In genomic region chrX:33324099-33324498, GRCh38 we compare ENCODE assay signal across 26 cellular contexts.
DNase-seq lines count a peak whose midpoint lies in the region; ATAC-seq and TF ChIP-seq lines count a peak whose summit lies in the region.
"Had no signal": no experiment of that assay in that cellular context is flagged by ENCODE, and none has a peak within 500 bp of the region (broad histone marks: within the 10 kb centered on the region; RNA-seq: fewer than 3 reads in every experiment).

No MANE protein-coding gene starts in this region.

- H3K9ac ChIP-seq in mammary epithelial cell (ENCODE audit: insufficient read depth, low read length), result no peak overlapping the region
- H3K9ac ChIP-seq: BLaER1 treated with 17β-estradiol and CSF1 and Interleukin-3, amounts not matched to agents 10 nM and 100 nM had no signal

- no peaks in the 10 kb centered on the region for H3K36me3 Mint-ChIP-seq in activated naive CD8-positive, alpha-beta T cell treated with anti-CD3 and anti-CD28 coated beads, Interleukin-2, amount 50 U/mL, for 24 hours (ENCODE audit: low read depth)
- H3K36me3 Mint-ChIP-seq: natural killer cell treated with Interleukin-12 subunit alpha and Interleukin-12 subunit beta and Interleukin-15 and Interleukin-18, amount 100 ng/mL, for 72 hours had no signal

- H3K27ac Mint-ChIP-seq in activated naive CD8-positive, alpha-beta T cell treated with anti-CD3 and anti-CD28 coated beads, Interleukin-2, amount 50 U/mL, for 24 hours, result no peak overlapping the region
- H3K27ac Mint-ChIP-seq: activated CD4-positive, alpha-beta T cell treated with anti-CD3 and anti-CD28 coated beads for 36 hours; activated naive CD4-positive, alpha-beta T cell treated with anti-CD3 and anti-CD28 coated beads for 36 hours; natural killer cell treated with Interleukin-12 subunit alpha and Interleukin-12 subunit beta and Interleukin-15 and Interleukin-18, amount 100 ng/mL, for 72 hours had no signal

- ATAC-seq in right cardiac atrium, result no peak
- no peak for ATAC-seq in activated naive CD8-positive, alpha-beta T cell treated with anti-CD3 and anti-CD28 coated beads, Interleukin-2, amount 50 U/mL, for 24 hours
- ATAC-seq in HG03159 (IDR thresholded peaks at IDR 0.05; ENCODE audit: unreplicated experiment), result no peak
- ATAC-seq: activated CD4-positive, alpha-beta T cell treated with anti-CD3 and anti-CD28 coated beads for 36 hours; left cardiac atrium; natural killer cell treated with Interleukin-12 subunit alpha and Interleukin-12 subunit beta and Interleukin-15 and Interleukin-18, amount 100 ng/mL, for 72 hours had no signal

- intact Hi-C loops in mammary epithelial cell (cut with micrococcal nuclease), result no loop called here
- intact Hi-C loops in right cardiac atrium (cut with DNase I), result no loop called here
- intact Hi-C loops in dorsolateral prefrontal cortex (cut with DNase I), result no loop called here

- no peaks in the 10 kb centered on the region for H3K27me3 Mint-ChIP-seq in activated naive CD8-positive, alpha-beta T cell treated with anti-CD3 and anti-CD28 coated beads, Interleukin-2, amount 50 U/mL, for 24 hours
- H3K27me3 Mint-ChIP-seq: activated CD4-positive, alpha-beta T cell treated with anti-CD3 and anti-CD28 coated beads for 36 hours; natural killer cell treated with Interleukin-12 subunit alpha and Interleukin-12 subunit beta and Interleukin-15 and Interleukin-18, amount 100 ng/mL, for 72 hours had no signal

- H3K36me3 ChIP-seq in BE2C, result no peaks in the 10 kb centered on the region
- no peaks in the 10 kb centered on the region for H3K36me3 ChIP-seq in mammary epithelial cell (ENCODE audit: insufficient read depth, low read length)
- H3K36me3 ChIP-seq: BLaER1 treated with 17β-estradiol and CSF1 and Interleukin-3, amounts not matched to agents 10 nM and 100 nM; esophagus muscularis mucosa had no signal

- dilution Hi-C loops in mammary epithelial cell (cut with HindIII; ENCODE audit: low sequenced_read_pairs), result no loop called here

- H3K79me2 ChIP-seq in mammary epithelial cell (ENCODE audit: insufficient read depth, low read length), result no peaks in the 10 kb centered on the region

- H3K4me3 Mint-ChIP-seq in activated naive CD8-positive, alpha-beta T cell treated with anti-CD3 and anti-CD28 coated beads, Interleukin-2, amount 50 U/mL, for 24 hours, result no peak overlapping the region
- H3K4me3 Mint-ChIP-seq: activated CD4-positive, alpha-beta T cell treated with anti-CD3 and anti-CD28 coated beads for 36 hours; activated naive CD4-positive, alpha-beta T cell treated with anti-CD3 and anti-CD28 coated beads for 36 hours; natural killer cell treated with Interleukin-12 subunit alpha and Interleukin-12 subunit beta and Interleukin-15 and Interleukin-18, amount 100 ng/mL, for 72 hours had no signal

- H3K27ac ChIP-seq in mammary epithelial cell (ENCODE audit: insufficient read depth, low read depth, low read length) (no peak overlapping the region), right cardiac atrium (ENCODE audit: low read length) (no peak overlapping the region), dorsolateral prefrontal cortex (no peak overlapping the region)
- H3K27ac ChIP-seq: BLaER1 treated with 17β-estradiol and CSF1 and Interleukin-3, amounts not matched to agents 10 nM and 100 nM; esophagus muscularis mucosa had no signal

- 80% methylated on average over 2 of the region's 2 CpGs for WGBS in mammary epithelial cell (ENCODE audit: low coverage, missing lambda C conversion rate)
- 83% methylated on average over 2 of the region's 2 CpGs for WGBS in right cardiac atrium

- no peak overlapping the region for H3K4me2 ChIP-seq in mammary epithelial cell (ENCODE audit: insufficient read depth, low read depth, low read length)
- H3K4me2 ChIP-seq: BLaER1 treated with 17β-estradiol and CSF1 and Interleukin-3, amounts not matched to agents 10 nM and 100 nM had no signal

- in situ Hi-C loops in mammary epithelial cell (cut with MboI; ENCODE audit: low sequenced_read_pairs in 2 of 2), result no loop called here

- H3K9me3 ChIP-seq in BE2C (no peaks in the 10 kb centered on the region), mammary epithelial cell (replicated peaks; ENCODE audit: insufficient read depth, low read length) (no peaks in the 10 kb centered on the region), right cardiac atrium (ENCODE audit: control insufficient read depth, low read length) (no peaks in the 10 kb centered on the region)
- H3K9me3 ChIP-seq: BLaER1 treated with 17β-estradiol and CSF1 and Interleukin-3, amounts not matched to agents 10 nM and 100 nM; esophagus muscularis mucosa had no signal

- CTCF ChIA-PET in HEK293T (lab: Yijun Ruan, JAX) (no interaction called here), mammary epithelial cell (lab: Charles Lee; ENCODE audit: low non-redundant PET) (no interaction called here)

- no peaks in the 10 kb centered on the region for H3K4me1 ChIP-seq in BE2C
- no peaks in the 10 kb centered on the region for H3K4me1 ChIP-seq in mammary epithelial cell (ENCODE audit: insufficient read depth, low read length)
- no peaks in the 10 kb centered on the region for H3K4me1 ChIP-seq in right cardiac atrium (ENCODE audit: control insufficient read depth, insufficient read depth, low read length)
- H3K4me1 ChIP-seq: BLaER1 treated with 17β-estradiol and CSF1 and Interleukin-3, amounts not matched to agents 10 nM and 100 nM; esophagus muscularis mucosa had no signal

- POLR2A ChIA-PET in HEK293T (lab: Yijun Ruan, JAX), result no interaction called here

- H4K20me1 ChIP-seq in mammary epithelial cell (ENCODE audit: insufficient read depth, low read length), result no peaks in the 10 kb centered on the region

- no peak overlapping the region for H3K4me3 ChIP-seq in BE2C (ENCODE audit: low read depth, low read length)
- H3K4me3 ChIP-seq in mammary epithelial cell (replicated peaks in 1 of 3; ENCODE audit: insufficient read depth in 1 of 3, low read depth in 2 of 3, low read length in 3 of 3), result no peak overlapping the region
- no peak overlapping the region for H3K4me3 ChIP-seq in right cardiac atrium (ENCODE audit: low read length)
- H3K4me3 ChIP-seq in dorsolateral prefrontal cortex, result no peak overlapping the region
- H3K4me3 ChIP-seq: BLaER1 treated with 17β-estradiol and CSF1 and Interleukin-3, amounts not matched to agents 10 nM and 100 nM; esophagus muscularis mucosa had no signal

- TF ChIP-seq CTCF in BE2C (IDR thresholded peaks at IDR 0.05; ENCODE audit: low read depth, low read length) (peak; percentile 22; the same call in 1 of the 2 replicates), mammary epithelial cell (conservative IDR thresholded peaks at IDR 0.05 in 1 of 2, IDR thresholded peaks at IDR 0.05 in 1 of 2; ENCODE audit: extremely low read depth in 1 of 2, insufficient read depth in 1 of 2, low read depth in 1 of 2, low read length in 2 of 2) (peak; percentile 32 to 36), dorsolateral prefrontal cortex (IDR thresholded peaks at IDR 0.05 in 54 of 56, conservative IDR thresholded peaks at IDR 0.05 in 2 of 56; ENCODE audit: low read depth in 1 of 56, partially characterized antibody in 56 of 56) (peak in 8 of 56 donors; percentile 9 to 35 (median 18))

- no peak for DNase-seq in BE2C
- DNase-seq in HEK293T (ENCODE audit: extremely low spot score), result peak; percentile 13
- no peak for DNase-seq in mammary epithelial cell
- DNase-seq in iPS-NIHi7 (ENCODE audit: extremely low spot score), result peak; percentile 41
- no peak for DNase-seq in right cardiac atrium
- no peak for DNase-seq in activated naive CD8-positive, alpha-beta T cell treated with anti-CD3 and anti-CD28 coated beads, Interleukin-2, amount 50 U/mL, for 24 hours
- DNase-seq in dorsolateral prefrontal cortex, result no peak
- DNase-seq: activated CD4-positive, alpha-beta T cell treated with anti-CD3 and anti-CD28 coated beads for 36 hours; activated naive CD4-positive, alpha-beta T cell treated with anti-CD3 and anti-CD28 coated beads for 36 hours; activated T-cell treated with anti-CD3 and anti-CD28 coated beads, Interleukin-2, amount 50 U/mL, for 48 hours; anterior cingulate cortex; Calu3; effector CD8-positive, alpha-beta T cell; left cardiac atrium; midbrain; NCI-H1105 treated with DMSO at 0.1 percent for 48 hours; NCI-H2081; NCI-H345; posterior cingulate gyrus; SHP77 treated with DMSO at 0.1 percent for 48 hours; substantia nigra; T-helper 1 cell had no signal

- H3K27me3 ChIP-seq in BE2C (no peaks in the 10 kb centered on the region), mammary epithelial cell (ENCODE audit: insufficient read depth, low read length) (no peaks in the 10 kb centered on the region), right cardiac atrium (ENCODE audit: control insufficient read depth, insufficient read depth) (no peaks in the 10 kb centered on the region), dorsolateral prefrontal cortex (peaks cover 0 to 43% (median 7%) of the 10 kb centered on the region in 45 donors)
- H3K27me3 ChIP-seq: esophagus muscularis mucosa had no signal

- BruUV-seq in mammary epithelial cell (replicated peaks; lab: Mats Ljungman, UMichigan), result no TSS peak

- no peaks in the 10 kb centered on the region for H3K4me1 Mint-ChIP-seq in activated naive CD8-positive, alpha-beta T cell treated with anti-CD3 and anti-CD28 coated beads, Interleukin-2, amount 50 U/mL, for 24 hours
- H3K4me1 Mint-ChIP-seq: activated CD4-positive, alpha-beta T cell treated with anti-CD3 and anti-CD28 coated beads for 36 hours had no signal

- H2AFZ ChIP-seq in mammary epithelial cell (ENCODE audit: low read depth, low read length), result no peak overlapping the region

- H3K9me3 Mint-ChIP-seq in activated naive CD8-positive, alpha-beta T cell treated with anti-CD3 and anti-CD28 coated beads, Interleukin-2, amount 50 U/mL, for 24 hours, result no peaks in the 10 kb centered on the region
- H3K9me3 Mint-ChIP-seq: activated naive CD4-positive, alpha-beta T cell treated with anti-CD3 and anti-CD28 coated beads for 36 hours had no signal

TF ChIP-seq in HEK293T, 16 proteins besides CTCF, POLR2A, EP300 and RAD21:
- TF ChIP-seq NFRKB (IDR thresholded peaks at IDR 0.05) (no peak), ZNF384 (IDR thresholded peaks at IDR 0.05) (no peak), ELF4 (IDR thresholded peaks at IDR 0.05) (no peak), SP1 (IDR thresholded peaks at IDR 0.05) (no peak), L3MBTL2 (conservative IDR thresholded peaks at IDR 0.05) (no peak), FOXA1 (IDR thresholded peaks at IDR 0.05) (no peak)

Comparison
In these comparisons a context has a peak if more than half of its experiments do, and no peak if none do; other contexts are left out.
1. DNase-seq: peak in HEK293T (single experiment) and iPS-NIHi7 (single experiment); none in BE2C (single experiment), mammary epithelial cell (single experiment), right cardiac atrium (0 of 3), activated naive CD8-positive, alpha-beta T cell treated with anti-CD3 and anti-CD28 coated beads, Interleukin-2, amount 50 U/mL, for 24 hours (single experiment) and dorsolateral prefrontal cortex (0 of 10).